3 cellular contexts compared by ENCODE assay signal in genomic region chr10:75159519-75159918, GRCh38.
TF ChIP-seq lines count a peak whose summit lies in the region.

No MANE protein-coding gene starts in this region.

TF ChIP-seq in HEK293, 187 proteins besides CTCF, POLR2A, EP300 and RAD21:
- TF ChIP-seq ZNF433 (tag by site-specific recombination; IDR thresholded peaks at IDR 0.05; ENCODE audit: low read depth) (no peak), ZNF677 (tag by site-specific recombination; IDR thresholded peaks at IDR 0.05) (0 out of 2 replicates have a peak, but pooled peaks have one; percentile 51)

TF ChIP-seq in K562, 482 proteins besides CTCF, POLR2A, EP300 and RAD21:
- TF ChIP-seq RBM22 (IDR thresholded peaks at IDR 0.05; ENCODE audit: low read depth, low read length, poor library complexity, severe bottlenecking), result no peak
- no peak for TF ChIP-seq HLTF (IDR thresholded peaks at IDR 0.05)
- TF ChIP-seq SIX5 (IDR thresholded peaks at IDR 0.05; ENCODE audit: borderline replicate concordance in 1 of 2, insufficient read depth in 1 of 2, low read depth in 1 of 2, low read length in 2 of 2), result no peak
- TF ChIP-seq SAFB2 (IDR thresholded peaks at IDR 0.05; ENCODE audit: borderline replicate concordance, low read depth, low read length, severe bottlenecking), result no peak
- TF ChIP-seq ZBTB43 (CRISPR knock-in tag; IDR thresholded peaks at IDR 0.05), result no peak
- no peak for TF ChIP-seq GTF2E2 (tag; IDR thresholded peaks at IDR 0.05)
- no peak for TF ChIP-seq RNF2 (IDR thresholded peaks at IDR 0.05)
- TF ChIP-seq ZNF639 (CRISPR knock-in tag; conservative IDR thresholded peaks at IDR 0.05 in 1 of 2, IDR thresholded peaks at IDR 0.05 in 1 of 2), result no peak
- no peak for TF ChIP-seq NEUROD1 (IDR thresholded peaks at IDR 0.05; ENCODE audit: borderline replicate concordance, low read depth, low read length, partially characterized antibody)
- no peak for TF ChIP-seq HDAC8 (tag; IDR thresholded peaks at IDR 0.05)
- TF ChIP-seq POU5F1 (IDR thresholded peaks at IDR 0.05; ENCODE audit: borderline replicate concordance, low read depth, low read length, partially characterized antibody), result no peak
- TF ChIP-seq PREB (CRISPR knock-in tag; IDR thresholded peaks at IDR 0.05), result no peak
- no peak for TF ChIP-seq E2F6 (IDR thresholded peaks at IDR 0.05; ENCODE audit: borderline replicate concordance in 1 of 2, extremely low read depth in 1 of 2, insufficient read depth in 1 of 2, insufficient read length in 1 of 2, low read depth in 1 of 2, low read length in 1 of 2, poor library complexity in 1 of 2, severe bottlenecking in 1 of 2)
- TF ChIP-seq BRD4 (IDR thresholded peaks at IDR 0.05), result no peak
- TF ChIP-seq ZNF354B (CRISPR knock-in tag; IDR thresholded peaks at IDR 0.05), result no peak
- TF ChIP-seq PYGO2 (tag; IDR thresholded peaks at IDR 0.05), result no peak
- TF ChIP-seq NCOA6 (IDR thresholded peaks at IDR 0.05), result no peak
- no peak for TF ChIP-seq DIDO1 (tag; IDR thresholded peaks at IDR 0.05; ENCODE audit: low read depth)
- no peak for TF ChIP-seq KDM2B (CRISPR knock-in tag; IDR thresholded peaks at IDR 0.05)
- no peak for TF ChIP-seq SNRNP70 (optimal IDR thresholded peaks at IDR 0.05; ENCODE audit: low read depth, low read length)

TF ChIP-seq in HepG2, 621 proteins besides CTCF, POLR2A, EP300 and RAD21:
- no peak for TF ChIP-seq MBD4 (IDR thresholded peaks at IDR 0.05; ENCODE audit: borderline replicate concordance, low read length)
- no peak for TF ChIP-seq KDM2A (CRISPR knock-in tag; IDR thresholded peaks at IDR 0.05; ENCODE audit: borderline replicate concordance, low read depth)
- TF ChIP-seq CBX5 (CRISPR knock-in tag; IDR thresholded peaks at IDR 0.05; ENCODE audit: borderline replicate concordance), result no peak
- TF ChIP-seq SMARCC2 (IDR thresholded peaks at IDR 0.05), result no peak
TF ChIP-seq in HepG2: peak in this region for 0.
